Comparison of ENCODE assay signal across 15 cellular contexts in the genomic region with DNA sequence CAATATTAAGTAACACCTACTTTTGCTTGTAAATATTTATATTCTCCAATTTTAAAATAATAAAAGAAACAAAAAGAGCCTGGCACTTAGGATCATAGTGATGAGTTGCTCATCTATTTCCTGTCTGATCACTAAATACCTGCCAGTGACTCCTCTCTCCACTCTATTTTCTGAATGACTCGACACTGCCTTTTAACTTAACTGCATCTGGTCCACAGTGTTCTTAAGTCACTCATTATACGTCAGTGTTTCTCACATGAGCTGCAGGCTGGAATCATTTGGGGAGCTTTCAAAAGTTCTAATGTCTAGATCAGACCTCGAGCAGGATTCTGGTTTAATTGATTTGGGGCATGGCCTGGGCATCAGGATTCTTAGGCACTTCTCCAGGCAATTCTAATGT.
DNase-seq lines count a peak whose midpoint lies in the region; ATAC-seq and TF ChIP-seq lines count a peak whose summit lies in the region.
"Had no signal": no experiment of that assay in that cellular context is flagged by ENCODE, and none has a peak within 500 bp of the region (broad histone marks: within the 10 kb centered on the region; RNA-seq: fewer than 3 reads in every experiment).

No MANE protein-coding gene starts in this region.

- peak overlapping the region; percentile 66 for H3K27ac Mint-ChIP-seq in mesothelial cell of epicardium
- H3K27ac Mint-ChIP-seq in stimulated activated naive B cell treated with anti-CD40 and anti-IgM and Interleukin-4, amounts not matched to agents 10 μg/mL and 1 μg/mL and 100 μg/mL, for 72 hours: no peak overlapping the region
- H3K27ac Mint-ChIP-seq: CD8-positive, alpha-beta T cell had no signal

- H3K9me3 Mint-ChIP-seq in mesothelial cell of epicardium: no peaks in the 10 kb centered on the region
- no peaks in the 10 kb centered on the region for H3K9me3 Mint-ChIP-seq in stimulated activated naive B cell treated with anti-CD40 and anti-IgM and Interleukin-4, amounts not matched to agents 10 μg/mL and 1 μg/mL and 100 μg/mL, for 72 hours
- H3K9me3 Mint-ChIP-seq: CD8-positive, alpha-beta T cell had no signal

- no peak for TF ChIP-seq CTCF in mesothelial cell of epicardium (IDR thresholded peaks at IDR 0.05; ENCODE audit: unreplicated experiment)
- TF ChIP-seq CTCF in A673 (conservative IDR thresholded peaks at IDR 0.05; ENCODE audit: low read depth, low read length): no peak
- no peak for TF ChIP-seq CTCF in RWPE1 (conservative IDR thresholded peaks at IDR 0.05; ENCODE audit: low read depth)

- H3K4me1 ChIP-seq in GM23248 (ENCODE audit: insufficient read depth): peaks cover 58% of the 10 kb centered on the region
- H3K4me1 ChIP-seq in adipocyte (ENCODE audit: control insufficient read depth, insufficient read depth, low read length): peaks cover 46% of the 10 kb centered on the region
- H3K4me1 ChIP-seq in A673 (ENCODE audit: insufficient read depth, low read length, poor library complexity, severe bottlenecking): peaks cover 31% of the 10 kb centered on the region

- H3F3A ChIP-seq in GM23248 (ENCODE audit: insufficient read depth): peaks cover 91% of the 10 kb centered on the region

- peak overlapping the region; percentile 35 for H3K4me2 ChIP-seq in GM23248 (ENCODE audit: unreplicated experiment)
- H3K4me2 ChIP-seq: KMS-11 had no signal

- no peak for ATAC-seq in stimulated activated naive B cell treated with anti-CD40 and anti-IgM and Interleukin-4, amounts not matched to agents 10 μg/mL and 1 μg/mL and 100 μg/mL, for 72 hours (replicated peaks)
- no peak for ATAC-seq in GM18498 (IDR thresholded peaks at IDR 0.05; ENCODE audit: unreplicated experiment)
- ATAC-seq: CD8-positive, alpha-beta T cell; Right ventricle myocardium inferior had no signal

- POLR2A ChIA-PET in A673 (lab: Charles Lee; ENCODE audit: low non-redundant PET): no interaction called here
- POLR2A ChIA-PET in RWPE1 (lab: Yijun Ruan, JAX; ENCODE audit: low non-redundant PET): no interaction called here

- DNase-seq in EH (ENCODE audit: low read depth) (peak; percentile 53), GM23248 (peak; percentile 86), adipocyte (ENCODE audit: low read depth) (peak; percentile 42), mesothelial cell of epicardium (ENCODE audit: low spot score in 2 of 2, unreplicated experiment in 2 of 2) (no peak), A673 (ENCODE audit: low spot score) (no peak), RWPE1 (ENCODE audit: low spot score) (no peak)
- DNase-seq in stimulated activated naive B cell treated with anti-CD40 and anti-IgM and Interleukin-4, amounts not matched to agents 10 μg/mL and 1 μg/mL and 100 μg/mL, for 72 hours: no peak
- DNase-seq: activated T-cell treated with anti-CD3 and anti-CD28 coated beads for 4 hours; CD8-positive, alpha-beta T cell; stimulated activated CD4-positive, alpha-beta T cell treated with anti-CD3 and anti-CD28 coated beads, Interleukin-4, amount 100 ng/mL, for 24 hours; substantia nigra had no signal

- BruUV-seq in A673 (replicated peaks; lab: Mats Ljungman, UMichigan): no TSS peak

- H3K9ac ChIP-seq in GM23248: peak overlapping the region; percentile 41
- no peak overlapping the region for H3K9ac ChIP-seq in adipocyte (ENCODE audit: low read length)
- H3K9ac ChIP-seq: KMS-11 had no signal

- H3K9me2 ChIP-seq in GM23248 (ENCODE audit: insufficient read depth): no peaks in the 10 kb centered on the region

- H4K20me1 ChIP-seq in GM23248 (ENCODE audit: insufficient read depth): no peaks in the 10 kb centered on the region

- H3K36me3 ChIP-seq in GM23248 (ENCODE audit: low read depth): peaks cover 25% of the 10 kb centered on the region
- H3K36me3 ChIP-seq in adipocyte (ENCODE audit: control insufficient read depth, insufficient read depth, low read length, severe bottlenecking): peaks cover 4% of the 10 kb centered on the region
- no peaks in the 10 kb centered on the region for H3K36me3 ChIP-seq in A673 (ENCODE audit: insufficient read depth, low read length, poor library complexity, severe bottlenecking)
- H3K36me3 ChIP-seq: cardiac muscle cell had no signal

- CTCF ChIA-PET in A673 (lab: Charles Lee) (no interaction called here), RWPE1 (lab: Yijun Ruan, JAX) (no interaction called here)

- intact Hi-C loops in A673 (cut with micrococcal nuclease; ENCODE audit: unreplicated experiment): no loop called here

- H3K27me3 ChIP-seq in GM23248 (replicated peaks; ENCODE audit: insufficient read depth) (no peaks in the 10 kb centered on the region), adipocyte (replicated peaks; ENCODE audit: control insufficient read depth, insufficient read depth, low read length) (no peaks in the 10 kb centered on the region), A673 (replicated peaks; ENCODE audit: insufficient read depth, low read depth, low read length, poor library complexity) (no peaks in the 10 kb centered on the region)
- H3K27me3 ChIP-seq: cardiac muscle cell had no signal

- peaks cover 6% of the 10 kb centered on the region for H3K36me3 Mint-ChIP-seq in mesothelial cell of epicardium
- H3K36me3 Mint-ChIP-seq in stimulated activated naive B cell treated with anti-CD40 and anti-IgM and Interleukin-4, amounts not matched to agents 10 μg/mL and 1 μg/mL and 100 μg/mL, for 72 hours: no peaks in the 10 kb centered on the region
- H3K36me3 Mint-ChIP-seq: CD8-positive, alpha-beta T cell had no signal

- H3K4me1 Mint-ChIP-seq in mesothelial cell of epicardium: peaks cover 42% of the 10 kb centered on the region
- no peaks in the 10 kb centered on the region for H3K4me1 Mint-ChIP-seq in stimulated activated naive B cell treated with anti-CD40 and anti-IgM and Interleukin-4, amounts not matched to agents 10 μg/mL and 1 μg/mL and 100 μg/mL, for 72 hours

- H3K27ac ChIP-seq in GM23248: peak overlapping the region; percentile 78
- no peak overlapping the region for H3K27ac ChIP-seq in A673 (ENCODE audit: low read depth, low read length, poor library complexity, severe bottlenecking)
- H3K27ac ChIP-seq in RWPE1: no peak overlapping the region
- H3K27ac ChIP-seq: cardiac muscle cell, KMS-11 had no signal

- H3K4me3 ChIP-seq in GM23248: no peak overlapping the region
- no peak overlapping the region for H3K4me3 ChIP-seq in adipocyte (ENCODE audit: low read length)
- H3K4me3 ChIP-seq in A673 (ENCODE audit: low read depth, low read length, poor library complexity, severe bottlenecking): no peak overlapping the region
- H3K4me3 ChIP-seq: cardiac muscle cell had no signal

- H2AFZ ChIP-seq in GM23248: no peak overlapping the region

- H3K79me2 ChIP-seq in GM23248 (ENCODE audit: insufficient read depth): peaks cover 96% of the 10 kb centered on the region

- in situ Hi-C loops in GM23248 (cut with MboI): no loop called here

- WGBS in GM23248 (ENCODE audit: low coverage in 1 of 2, low lambda C conversion rate in 2 of 2, missing lambda C conversion rate in 2 of 2), 2 experiments: 2 to 3% methylated on average over 3 of the region's 3 CpGs

- H3K27me3 Mint-ChIP-seq in mesothelial cell of epicardium (ENCODE audit: low read depth): no peaks in the 10 kb centered on the region
- no peaks in the 10 kb centered on the region for H3K27me3 Mint-ChIP-seq in stimulated activated naive B cell treated with anti-CD40 and anti-IgM and Interleukin-4, amounts not matched to agents 10 μg/mL and 1 μg/mL and 100 μg/mL, for 72 hours

- H3K9me3 ChIP-seq in GM23248 (ENCODE audit: low read depth) (no peaks in the 10 kb centered on the region), adipocyte (ENCODE audit: control insufficient read depth, low read length) (no peaks in the 10 kb centered on the region), A673 (ENCODE audit: low read depth, low read length, poor library complexity, severe bottlenecking) (no peaks in the 10 kb centered on the region)

- H3K4me3 Mint-ChIP-seq in mesothelial cell of epicardium: no peak overlapping the region
- no peak overlapping the region for H3K4me3 Mint-ChIP-seq in stimulated activated naive B cell treated with anti-CD40 and anti-IgM and Interleukin-4, amounts not matched to agents 10 μg/mL and 1 μg/mL and 100 μg/mL, for 72 hours
- H3K4me3 Mint-ChIP-seq: CD8-positive, alpha-beta T cell had no signal

Comparison
In these comparisons a context has a peak if more than half of its experiments do, and no peak if none do; other contexts are left out.
1. DNase-seq: peak in EH (single experiment), GM23248 (single experiment) and adipocyte (single experiment); none in mesothelial cell of epicardium (0 of 2), stimulated activated naive B cell treated with anti-CD40 and anti-IgM and Interleukin-4, amounts not matched to agents 10 μg/mL and 1 μg/mL and 100 μg/mL, for 72 hours (single experiment), A673 (single experiment) and RWPE1 (single experiment).